ENCODE assay signal across 28 cellular contexts in genomic region chr10:70954373-70954772, GRCh38.
"Had no signal": no experiment of that assay in that cellular context is flagged by ENCODE, and none has a peak within 500 bp of the region (broad histone marks: within the 10 kb centered on the region; RNA-seq: fewer than 3 reads in every experiment).

No MANE protein-coding gene starts in this region.

- H3K27ac Mint-ChIP-seq: natural killer cell treated with Interleukin-12 subunit alpha and Interleukin-12 subunit beta and Interleukin-15 and Interleukin-18, amount 100 ng/mL, for 72 hours; stimulated activated memory B cell treated with anti-CD40 and anti-IgM and Interleukin-4, amounts not matched to agents 10 μg/mL and 1 μg/mL and 100 μg/mL, for 72 hours; type B pancreatic cell had no signal

- H3K9me3 ChIP-seq: body of pancreas, colonic mucosa, esophagus squamous epithelium, heart right ventricle, mucosa of descending colon, ovary, prostate gland, sigmoid colon, vagina had no signal

- DNase-seq: activated CD4-positive, alpha-beta T cell treated with anti-CD3 and anti-CD28 coated beads for 4 hours; activated CD4-positive, alpha-beta T cell treated with anti-CD3 and anti-CD28 coated beads, Interleukin-2, amount 50 U/mL, for 4 hours; activated CD8-positive, alpha-beta memory T cell treated with anti-CD3 and anti-CD28 coated beads for 24 hours; activated effector memory CD4-positive, alpha-beta T cell treated with Interleukin-2 at 50 U/mL for 16 hours; activated naive CD4-positive, alpha-beta T cell treated with Interleukin-2 at 50 U/mL for 16 hours; body of pancreas; colonic mucosa; effector CD8-positive, alpha-beta T cell; esophagus squamous epithelium; foreskin melanocyte; heart right ventricle; left ventricle myocardium superior; ovary; sigmoid colon; small intestine; stimulated activated CD4-positive, alpha-beta T cell treated with anti-CD3 and anti-CD28 coated beads, Interleukin-1b, Interleukin-23, amount 100 ng/mL, for 48 hours; stimulated activated CD4-positive, alpha-beta T cell treated with anti-CD3 and anti-CD28 coated beads, Interleukin-4, amount 100 ng/mL, for 4 hours; stimulated activated CD8-positive, alpha-beta memory T cell treated with anti-CD3 and anti-CD28 coated beads, Interleukin-4, amount 100 ng/mL, for 48 hours; stimulated activated naive CD8-positive, alpha-beta T cell treated with anti-CD3 and anti-CD28 coated beads, Interleukin-15, amount 100 ng/mL, for 72 hours; substantia nigra; T-helper 9 cell had no signal

- ATAC-seq: body of pancreas; heart right ventricle; left ventricle myocardium superior; mucosa of descending colon; natural killer cell treated with Interleukin-12 subunit alpha and Interleukin-12 subunit beta and Interleukin-15 and Interleukin-18, amount 100 ng/mL, for 72 hours; stimulated activated memory B cell treated with anti-CD40 and anti-IgM and Interleukin-4, amounts not matched to agents 10 μg/mL and 1 μg/mL and 100 μg/mL, for 72 hours; stimulated activated naive CD8-positive, alpha-beta T cell treated with anti-CD3 and anti-CD28 coated beads, Interleukin-15, amount 100 ng/mL, for 72 hours had no signal

- H3K27me3 Mint-ChIP-seq: stimulated activated naive CD8-positive, alpha-beta T cell treated with anti-CD3 and anti-CD28 coated beads, Interleukin-15, amount 100 ng/mL, for 72 hours had no signal

- H3K9me3 Mint-ChIP-seq: natural killer cell treated with Interleukin-12 subunit alpha and Interleukin-12 subunit beta and Interleukin-15 and Interleukin-18, amount 100 ng/mL, for 72 hours; stimulated activated memory B cell treated with anti-CD40 and anti-IgM and Interleukin-4, amounts not matched to agents 10 μg/mL and 1 μg/mL and 100 μg/mL, for 72 hours; stimulated activated naive CD8-positive, alpha-beta T cell treated with anti-CD3 and anti-CD28 coated beads, Interleukin-15, amount 100 ng/mL, for 72 hours; type B pancreatic cell had no signal

- H3K36me3 ChIP-seq: colonic mucosa, esophagus squamous epithelium, heart right ventricle, ovary, prostate gland, sigmoid colon, vagina had no signal

- H3K4me3 Mint-ChIP-seq: activated naive CD8-positive, alpha-beta T cell; natural killer cell treated with Interleukin-12 subunit alpha and Interleukin-12 subunit beta and Interleukin-15 and Interleukin-18, amount 100 ng/mL, for 72 hours; stimulated activated memory B cell treated with anti-CD40 and anti-IgM and Interleukin-4, amounts not matched to agents 10 μg/mL and 1 μg/mL and 100 μg/mL, for 72 hours; stimulated activated naive CD8-positive, alpha-beta T cell treated with anti-CD3 and anti-CD28 coated beads, Interleukin-15, amount 100 ng/mL, for 72 hours; type B pancreatic cell had no signal

- H3K4me1 Mint-ChIP-seq: stimulated activated memory B cell treated with anti-CD40 and anti-IgM and Interleukin-4, amounts not matched to agents 10 μg/mL and 1 μg/mL and 100 μg/mL, for 72 hours; stimulated activated naive CD8-positive, alpha-beta T cell treated with anti-CD3 and anti-CD28 coated beads, Interleukin-15, amount 100 ng/mL, for 72 hours had no signal

- H3K4me3 ChIP-seq: body of pancreas, colonic mucosa, esophagus squamous epithelium, heart right ventricle, mucosa of descending colon, ovary, prostate gland, sigmoid colon, vagina had no signal

- H3K36me3 Mint-ChIP-seq: activated naive CD8-positive, alpha-beta T cell; natural killer cell treated with Interleukin-12 subunit alpha and Interleukin-12 subunit beta and Interleukin-15 and Interleukin-18, amount 100 ng/mL, for 72 hours; stimulated activated memory B cell treated with anti-CD40 and anti-IgM and Interleukin-4, amounts not matched to agents 10 μg/mL and 1 μg/mL and 100 μg/mL, for 72 hours; type B pancreatic cell had no signal

- H3K27me3 ChIP-seq: body of pancreas, colonic mucosa, ovary, sigmoid colon, vagina had no signal

- H3K4me1 ChIP-seq: body of pancreas, colonic mucosa, esophagus squamous epithelium, heart right ventricle, prostate gland, sigmoid colon, vagina had no signal
